In genomic region chr12:992647-993046, GRCh38 we compare ENCODE assay signal across 11 cellular contexts. TPM values are rescaled to one million over a fixed set of nuclear protein-coding genes. Genes with fewer than 3 reads are reported as not detected.
A peak's percentile ranks its signal among the peaks of the same experiment; 100 is the strongest.
DNase-seq lines count a peak whose midpoint lies in the region; ATAC-seq and TF ChIP-seq lines count a peak whose summit lies in the region.
"Had no signal": no experiment of that assay in that cellular context is flagged by ENCODE, and none has a peak within 500 bp of the region (broad histone marks: within the 10 kb centered on the region; RNA-seq: fewer than 3 reads in every experiment).

No MANE protein-coding gene starts in this region.

- H3K9me3 ChIP-seq in breast epithelium (no peaks in the 10 kb centered on the region), hepatocyte (ENCODE audit: low read depth) (no peaks in the 10 kb centered on the region), thoracic aorta (no peaks in the 10 kb centered on the region)
- H3K9me3 ChIP-seq: body of pancreas had no signal

- POLR2A ChIA-PET in MCF 10A (lab: Yijun Ruan, JAX) = interaction anchor here (0.8 to 6.4 kb wide), 20 partner anchors 11 to 613 kb away, joined by 3 to 62 read pairs (median 5); partner anchors contain the start of genes RAD52 and WNK1
- POLR2A ChIA-PET in activated CD4-positive, alpha-beta memory T cell treated with anti-CD3 and anti-CD28 coated beads, Interleukin-2, amount 10 ng/mL, durations not matched to agents 7 days and 5 days (lab: Charles Lee) = interaction anchor here (0.8 to 3.7 kb wide), 2 partner anchors 11 to 43 kb away, joined by 3 to 28 read pairs; partner anchors contain the start of gene RAD52

- CTCF ChIA-PET in MCF 10A (lab: Yijun Ruan, JAX) = interaction anchor here (0.6 to 1.8 kb wide), 6 partner anchors 13 to 590 kb away, joined by 3 to 5 read pairs (median 3); partner anchors contain the start of gene RAD52
- CTCF ChIA-PET in activated CD4-positive, alpha-beta memory T cell treated with anti-CD3 and anti-CD28 coated beads, Interleukin-2, amount 10 ng/mL, durations not matched to agents 7 days and 5 days (lab: Charles Lee) = interaction anchor here (1.0 to 1.3 kb wide), 4 partner anchors 22 to 612 kb away, joined by 3 read pairs; partner anchors contain the start of gene RAD52

- peaks cover 47% of the 10 kb centered on the region for H3K4me1 Mint-ChIP-seq in MCF 10A (ENCODE audit: insufficient read depth, unreplicated experiment)
- peaks cover 44% of the 10 kb centered on the region for H3K4me1 Mint-ChIP-seq in activated CD4-positive, alpha-beta memory T cell treated with anti-CD3 and anti-CD28 coated beads, Interleukin-2, amount 10 ng/mL, durations not matched to agents 7 days and 5 days

- H3K36me3 Mint-ChIP-seq in MCF 10A (ENCODE audit: insufficient read depth, unreplicated experiment) = peaks cover 12% of the 10 kb centered on the region
- H3K36me3 Mint-ChIP-seq in activated CD4-positive, alpha-beta memory T cell treated with anti-CD3 and anti-CD28 coated beads, Interleukin-2, amount 10 ng/mL, durations not matched to agents 7 days and 5 days (ENCODE audit: low read depth) = peaks cover 4% of the 10 kb centered on the region

- no peak overlapping the region for H2AFZ ChIP-seq in hepatocyte

- BruUV-seq in MCF 10A (replicated peaks; lab: Mats Ljungman, UMichigan) = no TSS peak

- intact Hi-C loops in MCF 10A (cut with micrococcal nuclease) (loop anchor here (5.0 kb wide), 2 partner anchors 100 to 420 kb away; no protein-coding TSS in a partner anchor), breast epithelium (cut with DNase I; ENCODE audit: low total_unique reads) (no loop called here), left colon (cut with DNase I, micrococcal nuclease) (no loop called here)

- WGBS in hepatocyte (ENCODE audit: low lambda C conversion rate, missing lambda C conversion rate) = 63% methylated on average over 1 of the region's 1 CpG

- no peaks in the 10 kb centered on the region for H3K9me2 ChIP-seq in hepatocyte (replicated peaks; ENCODE audit: insufficient read depth)

- H3K4me1 ChIP-seq in breast epithelium = peaks cover 0 to 15% of the 10 kb centered on the region in 2 donors
- H3K4me1 ChIP-seq in hepatocyte (ENCODE audit: insufficient read depth) = peaks cover 23% of the 10 kb centered on the region
- H3K4me1 ChIP-seq in thoracic aorta (ENCODE audit: control insufficient read depth in 1 of 2, low read depth in 2 of 2) = peaks cover 27 to 43% of the 10 kb centered on the region in 2 donors

- H4K20me1 ChIP-seq in hepatocyte (ENCODE audit: insufficient read depth, poor library complexity, severe bottlenecking) = peaks cover 6% of the 10 kb centered on the region

- TF ChIP-seq CTCF in MCF 10A (IDR thresholded peaks at IDR 0.05; ENCODE audit: unreplicated experiment) (no peak), breast epithelium (IDR thresholded peaks at IDR 0.05) (no peak), hepatocyte (IDR thresholded peaks at IDR 0.05; ENCODE audit: poor library complexity) (no peak), thoracic aorta (IDR thresholded peaks at IDR 0.05) (no peak)

- H3K4me3 ChIP-seq in breast epithelium (no peak overlapping the region), hepatocyte (no peak overlapping the region), thoracic aorta (no peak overlapping the region)
- H3K4me3 ChIP-seq: body of pancreas had no signal

- H3K4me2 ChIP-seq in hepatocyte = peak overlapping the region; percentile 85

- peak overlapping the region; percentile 99 for H3K4me3 Mint-ChIP-seq in MCF 10A (ENCODE audit: unreplicated experiment)
- H3K4me3 Mint-ChIP-seq in activated CD4-positive, alpha-beta memory T cell treated with anti-CD3 and anti-CD28 coated beads, Interleukin-2, amount 10 ng/mL, durations not matched to agents 7 days and 5 days = peak overlapping the region; percentile 85

- H3K36me3 ChIP-seq in breast epithelium (no peaks in the 10 kb centered on the region), hepatocyte (replicated peaks; ENCODE audit: insufficient read depth, low read depth) (no peaks in the 10 kb centered on the region), thoracic aorta (no peaks in the 10 kb centered on the region)

- H3K27ac ChIP-seq in breast epithelium (no peak overlapping the region), hepatocyte (peak overlapping the region; percentile 100), thoracic aorta (peak overlapping the region; percentile 93 to 96)

- no peaks in the 10 kb centered on the region for H3K27me3 Mint-ChIP-seq in MCF 10A (ENCODE audit: insufficient read depth, unreplicated experiment)
- peaks cover 5% of the 10 kb centered on the region for H3K27me3 Mint-ChIP-seq in activated CD4-positive, alpha-beta memory T cell treated with anti-CD3 and anti-CD28 coated beads, Interleukin-2, amount 10 ng/mL, durations not matched to agents 7 days and 5 days

- DNase-seq in MCF 10A (ENCODE audit: unreplicated experiment) (no peak), breast epithelium (ENCODE audit: low spot score in 2 of 2) (no peak), hepatocyte (ENCODE audit: low spot score) (no peak), thoracic aorta (ENCODE audit: low spot score) (no peak), left colon (no peak), SIG-M5 treated with dmso at 0.1 percent for 504 hours (lab: John Stamatoyannopoulos, UW; ENCODE audit: unreplicated experiment) (no peak), NCI-H1694 (lab: John Stamatoyannopoulos, UW) (no peak)
- DNase-seq in activated CD4-positive, alpha-beta memory T cell treated with anti-CD3 and anti-CD28 coated beads, Interleukin-2, amount 10 ng/mL, durations not matched to agents 7 days and 5 days = no peak
- DNase-seq: body of pancreas; left cardiac atrium; stimulated activated CD4-positive, alpha-beta T cell treated with anti-CD3 and anti-CD28 coated beads, Interleukin-4, amount 100 ng/mL, for 24 hours had no signal

- H3K9me3 Mint-ChIP-seq in MCF 10A (ENCODE audit: unreplicated experiment) = no peaks in the 10 kb centered on the region
- H3K9me3 Mint-ChIP-seq in activated CD4-positive, alpha-beta memory T cell treated with anti-CD3 and anti-CD28 coated beads, Interleukin-2, amount 10 ng/mL, durations not matched to agents 7 days and 5 days = no peaks in the 10 kb centered on the region

- no peak for ATAC-seq in thoracic aorta (ENCODE audit: insufficient number of reproducible peaks, low FRiP score, low read depth)
- no peak for ATAC-seq in left colon
- ATAC-seq: body of pancreas, left cardiac atrium had no signal

- H3K27me3 ChIP-seq in breast epithelium = no peaks in the 10 kb centered on the region
- no peaks in the 10 kb centered on the region for H3K27me3 ChIP-seq in hepatocyte
- H3K27me3 ChIP-seq in thoracic aorta (replicated peaks; ENCODE audit: insufficient read depth) = no peaks in the 10 kb centered on the region
- H3K27me3 ChIP-seq: body of pancreas had no signal

- H3K79me2 ChIP-seq in hepatocyte = peaks cover 78% of the 10 kb centered on the region

- no peak overlapping the region for H3K27ac Mint-ChIP-seq in MCF 10A (ENCODE audit: low read depth, unreplicated experiment)
- H3K27ac Mint-ChIP-seq in activated CD4-positive, alpha-beta memory T cell treated with anti-CD3 and anti-CD28 coated beads, Interleukin-2, amount 10 ng/mL, durations not matched to agents 7 days and 5 days = no peak overlapping the region

- no peak for TF ChIP-seq POLR2A in breast epithelium (IDR thresholded peaks at IDR 0.05)

RNA-seq across cellular contexts. Expression of gene ERC1, which starts 1.6 kb away (rescaled TPM):
- 55.1 and 86.8 TPM in 2 replicates for total RNA-seq in MCF 10A (2022)
- total RNA-seq in breast epithelium = 10 to 100 TPM; 47.4 to 63.4 (median 52.8) TPM
- total RNA-seq in activated CD4-positive, alpha-beta memory T cell treated with anti-CD3 and anti-CD28 coated beads, Interleukin-2, amount 10 ng/mL, durations not matched to agents 7 days and 5 days = 10 to 100 TPM; 33.5 to 37.9 TPM
- total RNA-seq in hepatocyte = 23.8 and 29.7 TPM in 2 replicates
- polyA plus RNA-seq in hepatocyte = 18.4 and 25.3 TPM in 2 replicates
- total RNA-seq in thoracic aorta = 10 to 100 TPM; 45.8 to 80.0 TPM
- total RNA-seq in left colon = 10 to 100 TPM; 43.1 to 46.0 TPM

RNA-seq across cellular contexts. Expression of gene RAD52, which starts 43.2 kb away (rescaled TPM):
- total RNA-seq in MCF 10A (2022) (26.0 and 27.9 TPM in 2 replicates), breast epithelium (10 to 100 TPM; 13.3 to 30.6 (median 19.0) TPM), hepatocyte (11.8 and 13.4 TPM in 2 replicates), thoracic aorta (10 to 100 TPM; 21.5 to 21.9 TPM), left colon (10 to 100 TPM; 20.9 to 26.3 TPM)
- total RNA-seq in activated CD4-positive, alpha-beta memory T cell treated with anti-CD3 and anti-CD28 coated beads, Interleukin-2, amount 10 ng/mL, durations not matched to agents 7 days and 5 days = 10 to 100 TPM; 14.5 to 14.9 TPM
- 6.3 and 6.6 TPM in 2 replicates for polyA plus RNA-seq in hepatocyte

Comparison
In these comparisons a context has a peak if more than half of its experiments do, and no peak if none do; other contexts are left out.
1. H3K27ac ChIP-seq: peak in hepatocyte (single experiment) and thoracic aorta (2 of 2); none in breast epithelium (0 of 2).